ENCODE assay signal across 9 cellular contexts in genomic region chr4:142984871-142985585, GRCh38.
DNase-seq lines count a peak whose midpoint lies in the region; ATAC-seq and TF ChIP-seq lines count a peak whose summit lies in the region.
"Had no signal": no experiment of that assay in that cellular context is flagged by ENCODE, and none has a peak within 500 bp of the region (broad histone marks: within the 10 kb centered on the region; RNA-seq: fewer than 3 reads in every experiment).

No MANE protein-coding gene starts in this region.

- H3K27me3 ChIP-seq in DND-41 (ENCODE audit: insufficient read depth, low read length, poor library complexity) (peaks cover 8% of the 10 kb centered on the region), body of pancreas (no peaks in the 10 kb centered on the region), mesenchymal stem cell (ENCODE audit: control insufficient read depth in 1 of 2, insufficient read depth in 1 of 2, low read length in 2 of 2) (peaks cover 0 to 3% of the 10 kb centered on the region in 2 experiments)

- no peak overlapping the region for H2BK15ac ChIP-seq in mesenchymal stem cell (ENCODE audit: low read depth, poor library complexity, severe bottlenecking)

- H3K27ac ChIP-seq in DND-41 (ENCODE audit: low read length): no peak overlapping the region
- H3K27ac ChIP-seq in body of pancreas: no peak overlapping the region
- no peak overlapping the region for H3K27ac ChIP-seq in mesenchymal stem cell (ENCODE audit: low read length, poor library complexity, severe bottlenecking)

- H4K20me1 ChIP-seq in DND-41 (ENCODE audit: insufficient read depth, low read length): no peaks in the 10 kb centered on the region

- TF ChIP-seq CTCF in DND-41 (IDR thresholded peaks at IDR 0.05; ENCODE audit: borderline replicate concordance, extremely low read depth, low read length, poor library complexity, severe bottlenecking) (peak; percentile 41), LNCaP clone FGC (IDR thresholded peaks at IDR 0.05; ENCODE audit: control insufficient read depth, extremely low read depth, insufficient read depth) (peak; percentile 56), body of pancreas (IDR thresholded peaks at IDR 0.05) (peak; percentile 14 to 45 (median 36))

- no peak overlapping the region for H3K4me2 ChIP-seq in DND-41 (ENCODE audit: insufficient read depth, low read length)
- H3K4me2 ChIP-seq in mesenchymal stem cell (ENCODE audit: low read length, poor library complexity, severe bottlenecking): no peak overlapping the region

- H3K9ac ChIP-seq in DND-41 (ENCODE audit: low read depth, low read length) (no peak overlapping the region), mesenchymal stem cell (ENCODE audit: low read length) (no peak overlapping the region)

- H3K4ac ChIP-seq in mesenchymal stem cell (ENCODE audit: low read depth in 1 of 2, low read length in 2 of 2): no peak overlapping the region

- H3K9me3 ChIP-seq in DND-41 (ENCODE audit: insufficient read depth, low read length, severe bottlenecking) (no peaks in the 10 kb centered on the region), body of pancreas (no peaks in the 10 kb centered on the region), mesenchymal stem cell (ENCODE audit: control insufficient read depth, low read length) (no peaks in the 10 kb centered on the region)

- no peak overlapping the region for H2AK5ac ChIP-seq in mesenchymal stem cell (ENCODE audit: low read length, severe bottlenecking)

- H3K4me1 ChIP-seq in DND-41 (ENCODE audit: insufficient read depth, low read length) (no peaks in the 10 kb centered on the region), body of pancreas (no peaks in the 10 kb centered on the region), mesenchymal stem cell (ENCODE audit: control insufficient read depth, insufficient read depth, low read depth, low read length) (no peaks in the 10 kb centered on the region)

- H2AFZ ChIP-seq in DND-41 (ENCODE audit: low read depth, low read length) (no peak overlapping the region), mesenchymal stem cell (ENCODE audit: low read depth, low read length) (no peak overlapping the region)

- DNase-seq in DND-41 (no peak), LNCaP clone FGC (ENCODE audit: low read depth) (no peak), body of pancreas (peak in 1 of 4 donors; percentile 13), mesenchymal stem cell (peak; percentile 31), NCI-H226 (no peak), UCSD-AML1 (lab: John Stamatoyannopoulos, UW; ENCODE audit: unreplicated experiment) (no peak)
- no peak for DNase-seq in stimulated activated CD8-positive, alpha-beta memory T cell treated with anti-CD3 and anti-CD28 coated beads, Interleukin-4, amount 100 ng/mL, for 48 hours
- no peak for DNase-seq in activated T-cell treated with anti-CD3 and anti-CD28 coated beads, Interleukin-2, amount 50 U/mL, for 1 hour
- DNase-seq: hippocampal formation had no signal

- H3K79me1 ChIP-seq in mesenchymal stem cell (replicated peaks; ENCODE audit: low read length, poor library complexity, severe bottlenecking): no peaks in the 10 kb centered on the region

- no peak for ATAC-seq in DND-41 (ENCODE audit: insufficient read depth, low read depth)
- no peak for ATAC-seq in body of pancreas

- H3K14ac ChIP-seq in mesenchymal stem cell (ENCODE audit: low read length in 2 of 2): no peak overlapping the region

- no peaks in the 10 kb centered on the region for H3K79me2 ChIP-seq in DND-41 (ENCODE audit: insufficient read depth, low read length)

- no peak overlapping the region for H3K23ac ChIP-seq in mesenchymal stem cell (ENCODE audit: low read length in 2 of 2)

- intact Hi-C loops in body of pancreas (cut with DNase I): no loop called here

- no peak overlapping the region for H4K8ac ChIP-seq in mesenchymal stem cell (ENCODE audit: low read length)

- H2BK120ac ChIP-seq in mesenchymal stem cell (ENCODE audit: low read depth, low read length): no peak overlapping the region

- no peak overlapping the region for H3K4me3 ChIP-seq in DND-41 (ENCODE audit: low read depth in 1 of 2, low read length in 2 of 2)
- H3K4me3 ChIP-seq in LNCaP clone FGC (ENCODE audit: low read depth, low read length): no peak overlapping the region
- no peak overlapping the region for H3K4me3 ChIP-seq in body of pancreas
- no peak overlapping the region for H3K4me3 ChIP-seq in mesenchymal stem cell (ENCODE audit: insufficient read depth in 1 of 2, low read depth in 1 of 2, low read length in 2 of 2)

- H2BK12ac ChIP-seq in mesenchymal stem cell (ENCODE audit: low read length in 2 of 2): no peak overlapping the region

- no peak for TF ChIP-seq POLR2A in body of pancreas (IDR thresholded peaks at IDR 0.05)

- H4K91ac ChIP-seq in mesenchymal stem cell (ENCODE audit: low read length): no peak overlapping the region

- no peaks in the 10 kb centered on the region for H3K36me3 ChIP-seq in DND-41 (ENCODE audit: insufficient read depth, low read length)
- no peaks in the 10 kb centered on the region for H3K36me3 ChIP-seq in body of pancreas (replicated peaks in 1 of 2; ENCODE audit: insufficient read depth in 1 of 2, low read depth in 2 of 2)
- no peaks in the 10 kb centered on the region for H3K36me3 ChIP-seq in mesenchymal stem cell (ENCODE audit: control insufficient read depth in 1 of 2, insufficient read depth in 2 of 2, low read depth in 1 of 2, low read length in 2 of 2)

- H3K18ac ChIP-seq in mesenchymal stem cell (ENCODE audit: low read depth in 1 of 2, low read length in 2 of 2): no peak overlapping the region

- no peak overlapping the region for H2BK5ac ChIP-seq in mesenchymal stem cell (ENCODE audit: low read depth, low read length, poor library complexity, severe bottlenecking)

- WGBS in body of pancreas, 2 donors: 22% methylated on average over 3 of the region's 3 CpGs
- WGBS in mesenchymal stem cell: 38% methylated on average over 3 of the region's 3 CpGs
